ENCODE assay signal across 18 cellular contexts in the genomic region with DNA sequence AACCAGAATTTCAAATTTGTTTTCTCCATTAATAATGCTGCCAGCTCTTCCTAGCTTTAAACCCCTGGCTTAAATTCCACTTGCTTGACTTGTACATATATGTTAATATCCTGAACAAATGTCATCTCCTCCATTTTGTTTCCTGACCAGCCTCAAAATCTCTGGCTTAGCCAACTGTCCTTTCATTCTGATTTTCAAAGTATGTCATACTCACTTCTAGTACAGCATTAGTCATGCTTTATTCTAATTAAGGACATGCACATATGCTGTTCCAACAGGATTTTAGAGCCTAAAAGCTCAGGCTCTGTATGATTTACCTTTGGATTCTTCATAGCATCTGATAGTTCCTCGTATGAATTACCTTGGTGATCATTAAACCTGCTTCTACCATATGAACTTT.
"Had no signal": no experiment of that assay in that cellular context is flagged by ENCODE, and none has a peak within 500 bp of the region (broad histone marks: within the 10 kb centered on the region; RNA-seq: fewer than 3 reads in every experiment).

No MANE protein-coding gene starts in this region.

- H3K27ac ChIP-seq: ascending aorta, gastrocnemius medialis, left ventricle myocardium inferior, skin epidermis, suprapubic skin, vagina had no signal

- H3K4me1 ChIP-seq: gastrocnemius medialis, left ventricle myocardium inferior, suprapubic skin, vagina had no signal

- FAIRE-seq: endothelial cell of umbilical vein, TTC549 had no signal

- H3K36me3 ChIP-seq: vagina had no signal

- H3K4me3 ChIP-seq: ascending aorta, gastrocnemius medialis, left ventricle myocardium inferior, skin epidermis, suprapubic skin, vagina had no signal

- H3K27me3 ChIP-seq: ascending aorta, gastrocnemius medialis, suprapubic skin, vagina had no signal

- H3K9me3 ChIP-seq: ascending aorta, gastrocnemius medialis, left ventricle myocardium inferior, suprapubic skin, vagina had no signal

- DNase-seq: activated CD4-positive, alpha-beta T cell treated with anti-CD3 and anti-CD28 coated beads for 36 hours; activated CD4-positive, alpha-beta T cell treated with anti-CD3 and anti-CD28 coated beads, Interleukin-2, amount 50 U/mL, for 48 hours; activated gamma-delta T cell; dermis blood vessel endothelial cell; effector memory CD4-positive, alpha-beta T cell; gastrocnemius medialis; head of caudate nucleus; kidney glomerular epithelial cell; left ventricle myocardium inferior; naive B cell; right cardiac atrium; trophoblast cell had no signal
